10 cellular contexts compared by ENCODE assay signal in the genomic region with DNA sequence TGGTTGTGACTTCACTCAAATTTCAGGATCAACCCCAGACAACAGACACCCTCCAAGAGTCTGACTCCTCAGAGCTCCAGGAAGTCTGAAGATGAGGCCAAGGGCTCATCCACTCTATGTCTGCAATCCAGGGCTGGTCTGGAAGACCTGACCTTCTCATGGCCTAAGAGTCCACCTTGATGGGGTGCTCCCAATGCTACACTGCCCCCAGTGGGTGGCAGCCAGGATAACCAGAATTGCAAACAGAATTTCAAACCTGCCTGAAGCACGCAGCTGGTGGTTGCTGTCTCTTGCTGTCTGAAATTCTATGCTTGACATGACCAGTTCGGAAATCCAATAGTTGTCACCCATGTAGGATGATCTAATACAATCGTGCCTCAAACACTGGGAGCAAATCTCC.
DNase-seq lines count a peak whose midpoint lies in the region; ATAC-seq and TF ChIP-seq lines count a peak whose summit lies in the region.
"Had no signal": no experiment of that assay in that cellular context is flagged by ENCODE, and none has a peak within 500 bp of the region (broad histone marks: within the 10 kb centered on the region; RNA-seq: fewer than 3 reads in every experiment).

No MANE protein-coding gene starts in this region.

- H3K4me1 ChIP-seq in ascending aorta (no peaks in the 10 kb centered on the region), lung (ENCODE audit: control insufficient read depth in 2 of 2, insufficient read depth in 2 of 2, low read length in 2 of 2) (no peaks in the 10 kb centered on the region)

- intact Hi-C loops in ascending aorta (cut with DNase I) = no loop called here

- no peaks in the 10 kb centered on the region for H3K9me3 ChIP-seq in ascending aorta
- H3K9me3 ChIP-seq in lung (ENCODE audit: control insufficient read depth in 2 of 2, insufficient read depth in 1 of 2, low read length in 1 of 2) = no peaks in the 10 kb centered on the region
- H3K9me3 ChIP-seq: upper lobe of left lung had no signal

- H3K36me3 ChIP-seq in ascending aorta (peaks cover 0 to 46% of the 10 kb centered on the region in 2 donors), lung (ENCODE audit: control insufficient read depth in 2 of 2, insufficient read depth in 2 of 2, low read length in 2 of 2) (peaks cover 0 to 29% of the 10 kb centered on the region in 2 donors)

- H3K27me3 ChIP-seq in ascending aorta = no peaks in the 10 kb centered on the region
- no peaks in the 10 kb centered on the region for H3K27me3 ChIP-seq in lung (ENCODE audit: control insufficient read depth, insufficient read depth)
- H3K27me3 ChIP-seq: upper lobe of left lung had no signal

- H3K4me3 ChIP-seq in ascending aorta (no peak overlapping the region), lung (no peak overlapping the region)
- H3K4me3 ChIP-seq: upper lobe of left lung had no signal

- 70 to 85% methylated on average over 3 of the region's 3 CpGs for WGBS in lung, 2 donors

- TF ChIP-seq CTCF in ascending aorta (IDR thresholded peaks at IDR 0.05) (peak; percentile 6 to 23 (median 21)), lung (IDR thresholded peaks at IDR 0.05; ENCODE audit: control extremely low read depth, extremely low read depth) (no peak)

- H3K27ac ChIP-seq in ascending aorta (no peak overlapping the region), lung (ENCODE audit: low read depth in 1 of 2, low read length in 1 of 2) (no peak overlapping the region)
- H3K27ac ChIP-seq: HL-60, upper lobe of left lung had no signal

- DNase-seq in EH (ENCODE audit: low read depth) (peak; percentile 23), HT-29 (ENCODE audit: low spot score) (peak; percentile 7), ascending aorta (ENCODE audit: low spot score in 2 of 2) (no peak), lung (ENCODE audit: low spot score) (peak; percentile 24), NCI-H2029 treated with DMSO at 0.1 percent for 48 hours (lab: John Stamatoyannopoulos, UW) (no peak), NAMALWA (ENCODE audit: low spot score) (no peak)
- DNase-seq: upper lobe of left lung had no signal

- ATAC-seq in lung (ENCODE audit: insufficient read depth, low FRiP score) (no peak), HG02970 (IDR thresholded peaks at IDR 0.05; ENCODE audit: low FRiP score, unreplicated experiment) (no peak), HG03457 (IDR thresholded peaks at IDR 0.05; ENCODE audit: unreplicated experiment) (no peak)

Comparison
In these comparisons a context has a peak if more than half of its experiments do, and no peak if none do; other contexts are left out.
1. DNase-seq: peak in EH (single experiment), HT-29 (single experiment) and lung (single experiment); none in ascending aorta (0 of 2), NCI-H2029 treated with DMSO at 0.1 percent for 48 hours (single experiment) and NAMALWA (single experiment).